Comparison of ENCODE assay signal across 19 cellular contexts in genomic region chr5:172101547-172102225, GRCh38.
A peak's percentile ranks its signal among the peaks of the same experiment; 100 is the strongest.
DNase-seq lines count a peak whose midpoint lies in the region; ATAC-seq and TF ChIP-seq lines count a peak whose summit lies in the region.
"Had no signal": no experiment of that assay in that cellular context is flagged by ENCODE, and none has a peak within 500 bp of the region (broad histone marks: within the 10 kb centered on the region; RNA-seq: fewer than 3 reads in every experiment).

No MANE protein-coding gene starts in this region.

- no peak overlapping the region for H3K9ac ChIP-seq in mesenchymal stem cell (ENCODE audit: low read length)

- no peaks in the 10 kb centered on the region for H3K27me3 ChIP-seq in mesenchymal stem cell (ENCODE audit: control insufficient read depth in 1 of 2, insufficient read depth in 1 of 2, low read length in 2 of 2)
- H3K27me3 ChIP-seq: pancreas, suprapubic skin had no signal

- H2BK12ac ChIP-seq in mesenchymal stem cell (ENCODE audit: low read length in 2 of 2) = peak overlapping the region; percentile 86 to 96

- H3K18ac ChIP-seq in mesenchymal stem cell (ENCODE audit: low read depth in 1 of 2, low read length in 2 of 2) = peak overlapping the region; percentile 91 to 95

- peak overlapping the region in 1 of 2 experiments; percentile 93 for H3K14ac ChIP-seq in mesenchymal stem cell (ENCODE audit: low read length in 2 of 2)

- H3K4ac ChIP-seq in mesenchymal stem cell (ENCODE audit: low read depth in 1 of 2, low read length in 2 of 2) = peak overlapping the region; percentile 77 to 92

- peaks cover 0 to 3% of the 10 kb centered on the region in 2 donors for H3K9me3 Mint-ChIP-seq in activated naive CD4-positive, alpha-beta T cell treated with anti-CD3 and anti-CD28 coated beads, Interleukin-2, amount 50 U/mL, for 72 hours
- no peaks in the 10 kb centered on the region for H3K9me3 Mint-ChIP-seq in activated CD8-positive, alpha-beta T cell treated with anti-CD3 and anti-CD28 coated beads, Interleukin-2, amount 10 ng/mL, durations not matched to agents 7 days and 5 days (ENCODE audit: insufficient read depth)
- H3K9me3 Mint-ChIP-seq in stimulated activated memory B cell treated with anti-CD40 and anti-IgM and Interleukin-4, amounts not matched to agents 10 μg/mL and 1 μg/mL and 100 μg/mL, for 72 hours = no peaks in the 10 kb centered on the region

- H4K8ac ChIP-seq in mesenchymal stem cell (ENCODE audit: low read length) = peak overlapping the region; percentile 67

- H3K4me3 ChIP-seq in mesenchymal stem cell (ENCODE audit: insufficient read depth in 1 of 2, low read depth in 1 of 2, low read length in 2 of 2) = no peak overlapping the region
- H3K4me3 ChIP-seq: pancreas, suprapubic skin had no signal

- no peaks in the 10 kb centered on the region for H3K27me3 Mint-ChIP-seq in activated CD8-positive, alpha-beta T cell treated with anti-CD3 and anti-CD28 coated beads, Interleukin-2, amount 10 ng/mL, durations not matched to agents 7 days and 5 days (ENCODE audit: low read depth)
- H3K27me3 Mint-ChIP-seq in stimulated activated memory B cell treated with anti-CD40 and anti-IgM and Interleukin-4, amounts not matched to agents 10 μg/mL and 1 μg/mL and 100 μg/mL, for 72 hours = no peaks in the 10 kb centered on the region

- H3K36me3 ChIP-seq in mesenchymal stem cell (ENCODE audit: control insufficient read depth in 1 of 2, insufficient read depth in 2 of 2, low read depth in 1 of 2, low read length in 2 of 2) = peaks cover 58 to 62% of the 10 kb centered on the region in 2 experiments
- H3K36me3 ChIP-seq: pancreas had no signal

- no peak for ATAC-seq in activated naive CD4-positive, alpha-beta T cell treated with anti-CD3 and anti-CD28 coated beads, Interleukin-2, amount 50 U/mL, for 72 hours
- ATAC-seq in activated CD8-positive, alpha-beta T cell treated with anti-CD3 and anti-CD28 coated beads, Interleukin-2, amount 10 ng/mL, durations not matched to agents 7 days and 5 days = no peak
- no peak for ATAC-seq in stimulated activated memory B cell treated with anti-CD40 and anti-IgM and Interleukin-4, amounts not matched to agents 10 μg/mL and 1 μg/mL and 100 μg/mL, for 72 hours
- ATAC-seq: pancreas, Right ventricle myocardium inferior had no signal

- no peak overlapping the region for H3K27ac ChIP-seq in mesenchymal stem cell (ENCODE audit: low read length, poor library complexity, severe bottlenecking)
- H3K27ac ChIP-seq: pancreas, suprapubic skin had no signal

- no peaks in the 10 kb centered on the region for H3K9me3 ChIP-seq in mesenchymal stem cell (ENCODE audit: control insufficient read depth, low read length)
- H3K9me3 ChIP-seq: pancreas, suprapubic skin had no signal

- peak overlapping the region; percentile 17 to 73 for H3K27ac Mint-ChIP-seq in activated naive CD4-positive, alpha-beta T cell treated with anti-CD3 and anti-CD28 coated beads, Interleukin-2, amount 50 U/mL, for 72 hours
- peak overlapping the region; percentile 46 for H3K27ac Mint-ChIP-seq in activated CD8-positive, alpha-beta T cell treated with anti-CD3 and anti-CD28 coated beads, Interleukin-2, amount 10 ng/mL, durations not matched to agents 7 days and 5 days
- peak overlapping the region; percentile 73 for H3K27ac Mint-ChIP-seq in stimulated activated memory B cell treated with anti-CD40 and anti-IgM and Interleukin-4, amounts not matched to agents 10 μg/mL and 1 μg/mL and 100 μg/mL, for 72 hours

- POLR2A ChIA-PET in activated CD8-positive, alpha-beta T cell treated with anti-CD3 and anti-CD28 coated beads, Interleukin-2, amount 10 ng/mL, durations not matched to agents 7 days and 5 days (lab: Charles Lee) = no interaction called here

- H3K36me3 Mint-ChIP-seq in activated naive CD4-positive, alpha-beta T cell treated with anti-CD3 and anti-CD28 coated beads, Interleukin-2, amount 50 U/mL, for 72 hours = peaks cover 6% of the 10 kb centered on the region in 2 donors
- H3K36me3 Mint-ChIP-seq in activated CD8-positive, alpha-beta T cell treated with anti-CD3 and anti-CD28 coated beads, Interleukin-2, amount 10 ng/mL, durations not matched to agents 7 days and 5 days (ENCODE audit: low read depth) = peaks cover 85% of the 10 kb centered on the region
- H3K36me3 Mint-ChIP-seq in stimulated activated memory B cell treated with anti-CD40 and anti-IgM and Interleukin-4, amounts not matched to agents 10 μg/mL and 1 μg/mL and 100 μg/mL, for 72 hours = peaks cover 60% of the 10 kb centered on the region

- H3K4me1 Mint-ChIP-seq in activated CD8-positive, alpha-beta T cell treated with anti-CD3 and anti-CD28 coated beads, Interleukin-2, amount 10 ng/mL, durations not matched to agents 7 days and 5 days (ENCODE audit: low read depth) = peaks cover 33% of the 10 kb centered on the region
- peaks cover 17% of the 10 kb centered on the region for H3K4me1 Mint-ChIP-seq in stimulated activated memory B cell treated with anti-CD40 and anti-IgM and Interleukin-4, amounts not matched to agents 10 μg/mL and 1 μg/mL and 100 μg/mL, for 72 hours

- no peak overlapping the region for H2AFZ ChIP-seq in mesenchymal stem cell (ENCODE audit: low read depth, low read length)

- peaks cover 27% of the 10 kb centered on the region for H3K79me1 ChIP-seq in mesenchymal stem cell (replicated peaks; ENCODE audit: low read length, poor library complexity, severe bottlenecking)

- 94% methylated on average over 14 of the region's 14 CpGs for WGBS in mesenchymal stem cell

- H2BK120ac ChIP-seq in mesenchymal stem cell (ENCODE audit: low read depth, low read length) = peak overlapping the region; percentile 65

- TF ChIP-seq CTCF in GM20000 (IDR thresholded peaks at IDR 0.05; ENCODE audit: extremely low read depth, missing control alignments) = no peak

- no peak overlapping the region for H3K4me2 ChIP-seq in mesenchymal stem cell (ENCODE audit: low read length, poor library complexity, severe bottlenecking)

- H2AK5ac ChIP-seq in mesenchymal stem cell (ENCODE audit: low read length, severe bottlenecking) = peak overlapping the region; percentile 93

- no peak for DNase-seq in activated naive CD4-positive, alpha-beta T cell treated with anti-CD3 and anti-CD28 coated beads, Interleukin-2, amount 50 U/mL, for 72 hours (ENCODE audit: low spot score in 2 of 2)
- DNase-seq in activated naive CD4-positive, alpha-beta T cell treated with anti-CD3 and anti-CD28 coated beads, Interleukin-2, amount 50 U/mL, for 16 hours = no peak
- DNase-seq in activated CD8-positive, alpha-beta T cell treated with anti-CD3 and anti-CD28 coated beads, Interleukin-2, amount 10 ng/mL, durations not matched to agents 7 days and 5 days = no peak
- no peak for DNase-seq in mesenchymal stem cell
- no peak for DNase-seq in kidney glomerular epithelial cell (lab: John Stamatoyannopoulos, UW)
- no peak for DNase-seq in NCI-H146 (lab: John Stamatoyannopoulos, UW)
- DNase-seq in GM20000 (ENCODE audit: low spot score) = no peak
- DNase-seq: activated effector memory CD4-positive, alpha-beta T cell treated with Interleukin-2 at 50 U/mL for 16 hours; DMS 273 treated with DMSO at 0.1 percent for 48 hours; effector memory CD4-positive, alpha-beta T cell; GDM1; head of caudate nucleus; NCI-H1105 treated with DMSO at 0.1 percent for 48 hours; NCI-H526 treated with DMSO at 0.1 percent for 48 hours; stimulated activated CD4-positive, alpha-beta T cell treated with anti-CD3 and anti-CD28 coated beads, Interleukin-4, amount 100 ng/mL, for 4 hours had no signal

- CTCF ChIA-PET in activated CD8-positive, alpha-beta T cell treated with anti-CD3 and anti-CD28 coated beads, Interleukin-2, amount 10 ng/mL, durations not matched to agents 7 days and 5 days (lab: Charles Lee) = interaction anchor here (1.2 kb wide), 1 partner anchor 88 kb away, joined by 3 read pairs; no protein-coding TSS in a partner anchor

- peak overlapping the region; percentile 65 for H2BK15ac ChIP-seq in mesenchymal stem cell (ENCODE audit: low read depth, poor library complexity, severe bottlenecking)

- peaks cover 35% of the 10 kb centered on the region for H3K4me1 ChIP-seq in mesenchymal stem cell (ENCODE audit: control insufficient read depth, insufficient read depth, low read depth, low read length)
- H3K4me1 ChIP-seq: pancreas had no signal

- no peak overlapping the region for H2BK5ac ChIP-seq in mesenchymal stem cell (ENCODE audit: low read depth, low read length, poor library complexity, severe bottlenecking)

- peak overlapping the region; percentile 65 for H4K91ac ChIP-seq in mesenchymal stem cell (ENCODE audit: low read length)

- H3K4me3 Mint-ChIP-seq in activated CD8-positive, alpha-beta T cell treated with anti-CD3 and anti-CD28 coated beads, Interleukin-2, amount 10 ng/mL, durations not matched to agents 7 days and 5 days = no peak overlapping the region
- H3K4me3 Mint-ChIP-seq in stimulated activated memory B cell treated with anti-CD40 and anti-IgM and Interleukin-4, amounts not matched to agents 10 μg/mL and 1 μg/mL and 100 μg/mL, for 72 hours = no peak overlapping the region

- no peak overlapping the region for H3K23ac ChIP-seq in mesenchymal stem cell (ENCODE audit: low read length in 2 of 2)
